24 cellular contexts compared by ENCODE assay signal in the genomic region with DNA sequence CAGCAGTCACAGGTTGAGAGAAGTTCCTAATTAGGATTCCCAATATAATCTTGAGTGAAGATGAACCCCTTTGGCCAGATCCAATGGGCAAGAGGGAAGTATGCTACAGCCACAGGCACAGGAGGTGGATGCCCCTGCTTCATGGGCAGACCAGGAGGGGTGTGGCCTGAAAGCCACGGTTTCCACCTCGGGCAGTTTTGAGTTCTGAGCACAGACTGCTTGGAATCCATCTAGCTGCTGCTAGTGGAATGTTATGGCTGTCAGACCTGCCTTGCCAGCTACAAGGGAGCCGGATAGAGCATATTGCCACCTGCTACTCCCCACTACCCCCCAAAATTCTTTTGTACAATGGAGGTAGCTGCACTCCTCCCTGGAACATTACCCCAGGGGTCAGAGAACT.
"Had no signal": no experiment of that assay in that cellular context is flagged by ENCODE, and none has a peak within 500 bp of the region (broad histone marks: within the 10 kb centered on the region; RNA-seq: fewer than 3 reads in every experiment).

No MANE protein-coding gene starts in this region.

- DNase-seq: dermis blood vessel endothelial cell; heart left ventricle; kidney glomerular epithelial cell; mesenchymal stem cell; midbrain; naive thymus-derived CD4-positive, alpha-beta T cell; right lobe of liver; small intestine; stimulated activated CD4-positive, alpha-beta T cell treated with anti-CD3 and anti-CD28 coated beads, Interleukin-15, amount 100 ng/mL, for 24 hours; stimulated activated CD4-positive, alpha-beta T cell treated with anti-CD3 and anti-CD28 coated beads, Interleukin-2, amount 100 ng/mL, for 48 hours; stimulated activated naive B cell treated with anti-CD40 and anti-IgM and Interleukin-4, amounts not matched to agents 10 μg/mL and 1 μg/mL and 100 μg/mL, for 72 hours; transverse colon had no signal

- H3K27ac ChIP-seq: coronary artery, epithelial cell of prostate, gastroesophageal sphincter, heart left ventricle, hepatocyte, neural progenitor cell, parathyroid adenoma, right lobe of liver, thoracic aorta, transverse colon had no signal

- H2AFZ ChIP-seq: hepatocyte, neural progenitor cell, parathyroid adenoma had no signal

- H3K4me2 ChIP-seq: hepatocyte, neural progenitor cell had no signal

- H3K9ac ChIP-seq: neural progenitor cell, parathyroid adenoma had no signal

- H3K36me3 Mint-ChIP-seq: naive thymus-derived CD4-positive, alpha-beta T cell; neural progenitor cell; stimulated activated naive B cell treated with anti-CD40 and anti-IgM and Interleukin-4, amounts not matched to agents 10 μg/mL and 1 μg/mL and 100 μg/mL, for 72 hours had no signal

- H3K4me3 ChIP-seq: coronary artery, gastroesophageal sphincter, heart left ventricle, hepatocyte, lung, neural progenitor cell, right lobe of liver, thoracic aorta, transverse colon had no signal

- H3K36me3 ChIP-seq: gastroesophageal sphincter, heart left ventricle, neural progenitor cell, right lobe of liver, thoracic aorta, transverse colon had no signal

- H3K27ac Mint-ChIP-seq: naive thymus-derived CD4-positive, alpha-beta T cell; nephron; neural progenitor cell; progenitor cell of endocrine pancreas; stimulated activated naive B cell treated with anti-CD40 and anti-IgM and Interleukin-4, amounts not matched to agents 10 μg/mL and 1 μg/mL and 100 μg/mL, for 72 hours; stimulated activated naive CD8-positive, alpha-beta T cell treated with anti-CD3 and anti-CD28 coated beads, Interleukin-15, Interleukin-2, amounts not matched to agents 100 ng/mL and 50 ng/mL, for 24 hours had no signal

- H3K4me1 ChIP-seq: gastroesophageal sphincter, heart left ventricle, neural progenitor cell, parathyroid adenoma, right lobe of liver, transverse colon had no signal

- ATAC-seq: esophagus mucosa; gastroesophageal sphincter; heart left ventricle; naive thymus-derived CD4-positive, alpha-beta T cell; stimulated activated naive B cell treated with anti-CD40 and anti-IgM and Interleukin-4, amounts not matched to agents 10 μg/mL and 1 μg/mL and 100 μg/mL, for 72 hours had no signal

- H3K79me2 ChIP-seq: hepatocyte, parathyroid adenoma had no signal

- H3K4me3 Mint-ChIP-seq: naive thymus-derived CD4-positive, alpha-beta T cell; nephron; neural progenitor cell; stimulated activated naive B cell treated with anti-CD40 and anti-IgM and Interleukin-4, amounts not matched to agents 10 μg/mL and 1 μg/mL and 100 μg/mL, for 72 hours; stimulated activated naive CD8-positive, alpha-beta T cell treated with anti-CD3 and anti-CD28 coated beads, Interleukin-15, Interleukin-2, amounts not matched to agents 100 ng/mL and 50 ng/mL, for 24 hours had no signal

- H3K27me3 ChIP-seq: gastroesophageal sphincter, heart left ventricle, hepatocyte, neural progenitor cell, right lobe of liver, transverse colon had no signal

- H3K27me3 Mint-ChIP-seq: naive thymus-derived CD4-positive, alpha-beta T cell; progenitor cell of endocrine pancreas; stimulated activated naive B cell treated with anti-CD40 and anti-IgM and Interleukin-4, amounts not matched to agents 10 μg/mL and 1 μg/mL and 100 μg/mL, for 72 hours; stimulated activated naive CD8-positive, alpha-beta T cell treated with anti-CD3 and anti-CD28 coated beads, Interleukin-15, Interleukin-2, amounts not matched to agents 100 ng/mL and 50 ng/mL, for 24 hours had no signal

- H3K4me1 Mint-ChIP-seq: naive thymus-derived CD4-positive, alpha-beta T cell; nephron; neural progenitor cell; stimulated activated naive B cell treated with anti-CD40 and anti-IgM and Interleukin-4, amounts not matched to agents 10 μg/mL and 1 μg/mL and 100 μg/mL, for 72 hours had no signal
